ENCODE assay signal across 28 cellular contexts in the genomic region with DNA sequence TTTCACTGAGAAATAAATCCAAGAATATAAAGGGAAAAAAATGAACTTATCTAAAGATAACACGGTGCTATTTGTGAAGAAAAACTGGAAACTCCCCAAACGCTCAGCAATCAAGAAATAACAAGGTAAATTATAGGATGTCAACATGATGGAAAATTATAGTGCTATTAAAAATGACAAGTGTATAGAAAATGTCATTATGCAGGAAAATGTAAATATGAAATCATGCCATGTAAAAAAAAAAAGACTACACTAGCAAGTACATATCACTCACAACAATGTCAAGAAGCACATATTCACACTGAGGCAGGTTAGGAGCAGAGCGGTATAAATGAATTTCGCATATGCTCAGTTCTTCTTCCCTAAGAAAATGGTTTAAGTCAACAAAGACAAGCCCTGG. TPM values are rescaled to one million over a fixed set of nuclear protein-coding genes. Genes with fewer than 3 reads are reported as not detected.
"Had no signal": no experiment of that assay in that cellular context is flagged by ENCODE, and none has a peak within 500 bp of the region (broad histone marks: within the 10 kb centered on the region; RNA-seq: fewer than 3 reads in every experiment).

No MANE protein-coding gene starts in this region.

- H3K9me3 ChIP-seq: left lung, lower lobe of right lung, ovary, right atrium auricular region, right lobe of liver, suprapubic skin, thoracic aorta, uterus had no signal

- H3K36me3 Mint-ChIP-seq: immature natural killer cell; naive B cell; natural killer cell; stimulated activated naive B cell treated with anti-CD40 and anti-IgM and Interleukin-4, amounts not matched to agents 10 μg/mL and 1 μg/mL and 100 μg/mL, for 72 hours had no signal

- H3K36me3 ChIP-seq: left lung, lower lobe of right lung, ovary, right atrium auricular region, right lobe of liver, suprapubic skin, thoracic aorta, tibial artery, uterus had no signal

- H3K4me3 ChIP-seq: left lung, lower lobe of right lung, ovary, right atrium auricular region, right lobe of liver, smooth muscle cell, suprapubic skin, thoracic aorta, tibial artery, uterus had no signal

- H3K27ac Mint-ChIP-seq: immature natural killer cell; naive B cell; natural killer cell; nephron progenitor cell; progenitor cell of endocrine pancreas; stimulated activated naive B cell treated with anti-CD40 and anti-IgM and Interleukin-4, amounts not matched to agents 10 μg/mL and 1 μg/mL and 100 μg/mL, for 72 hours; stimulated activated naive CD8-positive, alpha-beta T cell treated with anti-CD3 and anti-CD28 coated beads, Interleukin-15, Interleukin-2, amounts not matched to agents 100 ng/mL and 50 ng/mL, for 24 hours had no signal

- H3K4me3 Mint-ChIP-seq: immature natural killer cell; natural killer cell; nephron progenitor cell; stimulated activated naive B cell treated with anti-CD40 and anti-IgM and Interleukin-4, amounts not matched to agents 10 μg/mL and 1 μg/mL and 100 μg/mL, for 72 hours; stimulated activated naive CD8-positive, alpha-beta T cell treated with anti-CD3 and anti-CD28 coated beads, Interleukin-15, Interleukin-2, amounts not matched to agents 100 ng/mL and 50 ng/mL, for 24 hours had no signal

- H3K27me3 Mint-ChIP-seq: naive B cell; progenitor cell of endocrine pancreas; stimulated activated naive B cell treated with anti-CD40 and anti-IgM and Interleukin-4, amounts not matched to agents 10 μg/mL and 1 μg/mL and 100 μg/mL, for 72 hours; stimulated activated naive CD8-positive, alpha-beta T cell treated with anti-CD3 and anti-CD28 coated beads, Interleukin-15, Interleukin-2, amounts not matched to agents 100 ng/mL and 50 ng/mL, for 24 hours had no signal

- H3K27ac ChIP-seq: left lung, lower lobe of right lung, ovary, right atrium auricular region, right lobe of liver, suprapubic skin, thoracic aorta, tibial artery, uterus had no signal

- H3K9me3 Mint-ChIP-seq: immature natural killer cell; naive B cell; natural killer cell; nephron progenitor cell; stimulated activated naive B cell treated with anti-CD40 and anti-IgM and Interleukin-4, amounts not matched to agents 10 μg/mL and 1 μg/mL and 100 μg/mL, for 72 hours; stimulated activated naive CD8-positive, alpha-beta T cell treated with anti-CD3 and anti-CD28 coated beads, Interleukin-15, Interleukin-2, amounts not matched to agents 100 ng/mL and 50 ng/mL, for 24 hours had no signal

- DNase-seq: hypothalamus; immature natural killer cell; left colon; left lung; lower lobe of right lung; mammary epithelial cell; mesenchymal stem cell; naive B cell; natural killer cell; nephron progenitor cell; ovary; right lobe of liver; stimulated activated CD4-positive, alpha-beta T cell treated with anti-CD3 and anti-CD28 coated beads, Interleukin-1b, Interleukin-23, amount 100 ng/mL, for 48 hours; stimulated activated CD4-positive, alpha-beta T cell treated with anti-CD3 and anti-CD28 coated beads, Interleukin-2, amount 100 ng/mL, for 48 hours; stimulated activated naive B cell treated with anti-CD40 and anti-IgM and Interleukin-4, amounts not matched to agents 10 μg/mL and 1 μg/mL and 100 μg/mL, for 72 hours; tibial artery; uterus had no signal

- H3K4me1 Mint-ChIP-seq: immature natural killer cell; naive B cell; natural killer cell; stimulated activated naive B cell treated with anti-CD40 and anti-IgM and Interleukin-4, amounts not matched to agents 10 μg/mL and 1 μg/mL and 100 μg/mL, for 72 hours had no signal

- H3K4me2 ChIP-seq: smooth muscle cell had no signal

- H3K27me3 ChIP-seq: left lung, ovary, right atrium auricular region, right lobe of liver, suprapubic skin, tibial artery, uterus had no signal

RNA-seq across cellular contexts. Expression of a gene that starts 27.7 kb away (rescaled TPM):
- total RNA-seq: mononuclear cell, natural killer cell, ovary, pulmonary artery endothelial cell, right atrium auricular region, right lobe of liver, skeletal muscle tissue, smooth muscle cell, subcutaneous adipose tissue, thoracic aorta had no signal
- polyA plus RNA-seq: immature natural killer cell, liver had no signal
